2 cellular contexts compared by ENCODE assay signal in genomic region chr9:124757589-124757988, GRCh38.
A peak's percentile ranks its signal among the peaks of the same experiment; 100 is the strongest.
TF ChIP-seq lines count a peak whose summit lies in the region.

No MANE protein-coding gene starts in this region.

TF ChIP-seq in A549, 52 proteins besides CTCF, POLR2A, EP300 and RAD21 (continued from another document):
- no peak for TF ChIP-seq USF2 (IDR thresholded peaks at IDR 0.05)
- TF ChIP-seq MYC (IDR thresholded peaks at IDR 0.05; ENCODE audit: borderline replicate concordance, low read length), result no peak
- TF ChIP-seq, protein P1, sequence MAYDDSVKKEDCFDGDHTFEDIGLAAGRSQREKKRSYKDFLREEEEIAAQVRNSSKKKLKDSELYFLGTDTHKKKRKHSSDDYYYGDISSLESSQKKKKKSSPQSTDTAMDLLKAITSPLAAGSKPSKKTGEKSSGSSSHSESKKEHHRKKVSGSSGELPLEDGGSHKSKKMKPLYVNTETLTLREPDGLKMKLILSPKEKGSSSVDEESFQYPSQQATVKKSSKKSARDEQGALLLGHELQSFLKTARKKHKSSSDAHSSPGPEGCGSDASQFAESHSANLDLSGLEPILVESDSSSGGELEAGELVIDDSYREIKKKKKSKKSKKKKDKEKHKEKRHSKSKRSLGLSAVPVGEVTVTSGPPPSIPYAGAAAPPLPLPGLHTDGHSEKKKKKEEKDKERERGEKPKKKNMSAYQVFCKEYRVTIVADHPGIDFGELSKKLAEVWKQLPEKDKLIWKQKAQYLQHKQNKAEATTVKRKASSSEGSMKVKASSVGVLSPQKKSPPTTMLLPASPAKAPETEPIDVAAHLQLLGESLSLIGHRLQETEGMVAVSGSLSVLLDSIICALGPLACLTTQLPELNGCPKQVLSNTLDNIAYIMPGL (CRISPR knock-in tag; IDR thresholded peaks at IDR 0.05; ENCODE audit: borderline replicate concordance), result no peak
- TF ChIP-seq HOXA7 (CRISPR knock-in tag; IDR thresholded peaks at IDR 0.05), result no peak
- no peak for TF ChIP-seq MAX (IDR thresholded peaks at IDR 0.05)
- no peak for TF ChIP-seq ZFP36 (IDR thresholded peaks at IDR 0.05; ENCODE audit: borderline replicate concordance, partially characterized antibody)
- no peak for TF ChIP-seq MAFK (IDR thresholded peaks at IDR 0.05; ENCODE audit: partially characterized antibody)
- TF ChIP-seq EHMT2 (IDR thresholded peaks at IDR 0.05; ENCODE audit: low read depth), result no peak
- TF ChIP-seq NPAS2 (CRISPR knock-in tag; IDR thresholded peaks at IDR 0.05; ENCODE audit: borderline replicate concordance), result no peak
- TF ChIP-seq, protein P2, sequence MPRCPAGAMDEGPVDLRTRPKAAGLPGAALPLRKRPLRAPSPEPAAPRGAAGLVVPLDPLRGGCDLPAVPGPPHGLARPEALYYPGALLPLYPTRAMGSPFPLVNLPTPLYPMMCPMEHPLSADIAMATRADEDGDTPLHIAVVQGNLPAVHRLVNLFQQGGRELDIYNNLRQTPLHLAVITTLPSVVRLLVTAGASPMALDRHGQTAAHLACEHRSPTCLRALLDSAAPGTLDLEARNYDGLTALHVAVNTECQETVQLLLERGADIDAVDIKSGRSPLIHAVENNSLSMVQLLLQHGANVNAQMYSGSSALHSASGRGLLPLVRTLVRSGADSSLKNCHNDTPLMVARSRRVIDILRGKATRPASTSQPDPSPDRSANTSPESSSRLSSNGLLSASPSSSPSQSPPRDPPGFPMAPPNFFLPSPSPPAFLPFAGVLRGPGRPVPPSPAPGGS (IDR thresholded peaks at IDR 0.05), result no peak
- no peak for TF ChIP-seq REST (IDR thresholded peaks at IDR 0.05)
- TF ChIP-seq FOXS1 (CRISPR knock-in tag; IDR thresholded peaks at IDR 0.05), result no peak

TF ChIP-seq in GM23338, 12 proteins besides CTCF, POLR2A, EP300 and RAD21 (continued from another document):
- peak; percentile 38; the same call in 1 of the 2 replicates for TF ChIP-seq NANOG (IDR thresholded peaks at IDR 0.05; ENCODE audit: borderline replicate concordance)
